In the genomic region with DNA sequence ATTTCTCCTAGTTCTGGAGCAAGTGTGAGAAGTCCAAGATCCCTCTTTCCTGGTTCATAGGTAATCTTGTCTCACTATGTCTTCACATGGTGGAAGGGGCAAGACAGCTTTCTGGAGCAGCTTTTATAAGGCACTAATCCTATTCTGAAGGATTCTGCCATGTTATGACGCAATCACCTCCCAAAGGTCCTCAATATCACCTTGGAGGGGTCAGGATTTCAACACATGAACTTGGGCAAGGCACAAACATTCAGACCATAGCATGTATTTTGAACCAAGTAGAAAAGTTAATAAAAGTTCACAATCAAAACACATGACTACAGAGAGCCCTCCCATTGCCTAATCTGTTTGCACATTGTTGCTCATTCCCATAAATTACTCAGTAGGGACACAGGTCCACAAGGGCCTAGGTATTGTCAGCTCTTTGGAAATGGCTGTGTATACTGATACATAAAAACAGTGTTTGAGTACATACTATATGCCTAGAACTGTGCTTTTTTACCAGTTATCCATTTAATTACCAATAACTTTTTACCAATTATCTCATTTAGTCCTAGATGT, we compare ENCODE assay signal across 2 cellular contexts.
TF ChIP-seq lines count a peak whose summit lies in the region.

No MANE protein-coding gene starts in this region.

TF ChIP-seq in H1, 55 proteins besides CTCF, POLR2A, EP300 and RAD21:
- TF ChIP-seq CHD1 (IDR thresholded peaks at IDR 0.05; ENCODE audit: low read depth, low read length) = no peak
- 0 out of 2 replicates have a peak, but pooled peaks have one; percentile 34 for TF ChIP-seq CEBPB (IDR thresholded peaks at IDR 0.05; ENCODE audit: low read depth, low read length)
- TF ChIP-seq, protein P1, sequence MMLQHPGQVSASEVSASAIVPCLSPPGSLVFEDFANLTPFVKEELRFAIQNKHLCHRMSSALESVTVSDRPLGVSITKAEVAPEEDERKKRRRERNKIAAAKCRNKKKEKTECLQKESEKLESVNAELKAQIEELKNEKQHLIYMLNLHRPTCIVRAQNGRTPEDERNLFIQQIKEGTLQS (IDR thresholded peaks at IDR 0.05; ENCODE audit: insufficient read depth, low read depth, low read length) = no peak
TF ChIP-seq in H1: peak in this region for 1.

TF ChIP-seq in HepG2, 621 proteins besides CTCF, POLR2A, EP300 and RAD21:
- TF ChIP-seq CEBPB (IDR thresholded peaks at IDR 0.05; ENCODE audit: borderline replicate concordance, low read depth, low read length) (peak; percentile 79), ZNF3 (CRISPR knock-in tag; IDR thresholded peaks at IDR 0.05) (no peak), ATF7 (IDR thresholded peaks at IDR 0.05) (peak; percentile 57), ATF7 (CRISPR knock-in tag; IDR thresholded peaks at IDR 0.05) (no peak)
